8 cellular contexts compared by ENCODE assay signal in the genomic region with DNA sequence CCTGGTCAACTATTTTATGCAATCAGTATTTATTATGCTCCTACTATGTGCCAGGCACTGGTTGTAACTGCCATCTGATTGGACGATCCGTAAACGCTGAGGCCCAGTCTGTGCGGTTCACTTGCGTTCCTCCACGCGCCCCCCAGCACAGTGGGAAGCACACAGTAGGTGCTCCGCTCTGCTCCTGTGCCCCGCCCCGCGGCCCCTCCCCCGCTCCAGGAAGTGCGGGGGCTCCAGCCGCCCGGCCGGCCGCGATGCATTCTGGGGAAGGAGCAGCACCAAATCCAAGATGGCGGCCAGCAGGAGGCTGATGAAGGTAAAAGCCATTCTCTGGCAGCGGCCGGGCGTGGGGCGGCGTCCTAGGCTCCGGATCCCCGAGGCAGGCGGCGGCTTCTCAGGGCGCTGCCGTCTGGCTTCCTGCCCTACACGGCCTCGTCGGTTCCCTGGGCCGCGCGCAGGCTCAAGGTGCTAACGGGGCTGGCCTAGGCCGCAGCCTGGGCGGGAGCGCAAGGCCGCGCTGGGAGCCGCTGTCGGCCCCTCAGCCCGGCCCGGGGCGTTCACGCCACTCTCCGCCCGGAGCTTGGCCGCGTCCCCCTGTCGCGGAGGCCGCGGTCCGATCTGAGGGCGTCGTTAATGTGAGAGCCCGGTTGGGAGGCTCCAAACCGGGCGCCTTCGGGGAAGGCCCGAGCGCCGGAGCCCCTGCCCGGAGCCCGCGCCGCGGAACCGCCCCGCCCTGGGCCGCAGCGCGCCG. TPM values are rescaled to one million over a fixed set of nuclear protein-coding genes. Genes with fewer than 3 reads are reported as not detected.
DNase-seq lines count a peak whose midpoint lies in the region; ATAC-seq, FAIRE-seq and TF ChIP-seq lines count a peak whose summit lies in the region.

A gene (plus strand): TSS at position 259 of the 751 bp plus-strand sequence. CDS start 31 bp downstream, at position 290.

- H3K27ac Mint-ChIP-seq in activated T-cell treated with anti-CD3 and anti-CD28 coated beads, Interleukin-2, amount 50 U/mL, for 72 hours = peak within 1 kb of the TSS; percentile 97

- H3K4me1 ChIP-seq in esophagus muscularis mucosa = peaks cover 38 to 45% (median 44%) of the 10 kb centered on the region in 4 donors
- H3K4me1 ChIP-seq in muscle layer of colon (ENCODE audit: insufficient read depth, low read length) = peaks cover 26% of the 10 kb centered on the region

- H3K27me3 ChIP-seq in esophagus muscularis mucosa = no peaks in the 10 kb centered on the region
- H3K27me3 ChIP-seq in muscle layer of colon (ENCODE audit: control insufficient read depth in 1 of 2, insufficient read depth in 2 of 2, low read length in 2 of 2) = no peaks in the 10 kb centered on the region

- H3K27ac ChIP-seq in esophagus muscularis mucosa (replicated peaks in 1 of 4) (peak within 1 kb of the TSS; percentile 88 to 95 (median 92)), muscle layer of colon (ENCODE audit: low read depth, low read length) (peak within 1 kb of the TSS; percentile 91)

- WGBS in esophagus muscularis mucosa = 1% methylated on average over 13 of the region's 77 CpGs

- TF ChIP-seq POLR2A in esophagus muscularis mucosa (IDR thresholded peaks at IDR 0.05; ENCODE audit: low read depth) = no peak

- no peaks in the 10 kb centered on the region for H3K9me3 ChIP-seq in esophagus muscularis mucosa
- H3K9me3 ChIP-seq in muscle layer of colon (ENCODE audit: low read length) = no peaks in the 10 kb centered on the region

- H3K9ac ChIP-seq in muscle layer of colon (ENCODE audit: low read length) = peak within 1 kb of the TSS; percentile 89

- H3K27me3 Mint-ChIP-seq in activated T-cell treated with anti-CD3 and anti-CD28 coated beads, Interleukin-2, amount 50 U/mL, for 72 hours (ENCODE audit: low read depth) = no peaks in the 10 kb centered on the region

- ATAC-seq in activated T-cell treated with anti-CD3 and anti-CD28 coated beads, Interleukin-2, amount 50 U/mL, for 72 hours (replicated peaks in 1 of 2) = peak; percentile 68 to 70

- peak; percentile 70 for DNase-seq in NK-92 treated with Interleukin-12 subunit alpha and Interleukin-12 subunit beta, amount 100 ng/mL, for 24 hours (lab: John Stamatoyannopoulos, UW)
- no peak for DNase-seq in NK-92 (lab: John Stamatoyannopoulos, UW; ENCODE audit: unreplicated experiment)
- DNase-seq in HUDEP-2 (lab: John Stamatoyannopoulos, UW; ENCODE audit: unreplicated experiment in 76 of 76) = peak in 72 of 76 experiments; percentile 15 to 84 (median 69)
- peak; percentile 50 for DNase-seq in RCC 7860 (ENCODE audit: low spot score)
- peak; percentile 88 to 91 for DNase-seq in activated T-cell treated with anti-CD3 and anti-CD28 coated beads, Interleukin-2, amount 50 U/mL, for 72 hours
- DNase-seq in esophagus muscularis mucosa (ENCODE audit: extremely low spot score) = peak; percentile 94
- peak; percentile 88 for DNase-seq in stimulated activated CD8-positive, alpha-beta memory T cell treated with anti-CD3 and anti-CD28 coated beads, Interleukin-4, amount 100 ng/mL, for 48 hours

- H3K4me1 Mint-ChIP-seq in activated T-cell treated with anti-CD3 and anti-CD28 coated beads, Interleukin-2, amount 50 U/mL, for 72 hours (ENCODE audit: low read depth) = peaks cover 50% of the 10 kb centered on the region

- H3K4me3 Mint-ChIP-seq in activated T-cell treated with anti-CD3 and anti-CD28 coated beads, Interleukin-2, amount 50 U/mL, for 72 hours = peak within 1 kb of the TSS; percentile 84 to 95

- TF ChIP-seq CTCF in esophagus muscularis mucosa (IDR thresholded peaks at IDR 0.05) = no peak

- intact Hi-C loops in esophagus muscularis mucosa (cut with DNase I) = no loop called here

- no peaks in the 10 kb centered on the region for H3K9me3 Mint-ChIP-seq in activated T-cell treated with anti-CD3 and anti-CD28 coated beads, Interleukin-2, amount 50 U/mL, for 72 hours

- TF ChIP-seq EP300 in esophagus muscularis mucosa (IDR thresholded peaks at IDR 0.05) = no peak

- H3K36me3 ChIP-seq in esophagus muscularis mucosa = no peaks in the 10 kb centered on the region
- peaks cover 5% of the 10 kb centered on the region for H3K36me3 ChIP-seq in muscle layer of colon (ENCODE audit: insufficient read depth, low read length)

- no peak for FAIRE-seq in RCC 7860 (lab: Jason Lieb, UNC)

- H3K36me3 Mint-ChIP-seq in activated T-cell treated with anti-CD3 and anti-CD28 coated beads, Interleukin-2, amount 50 U/mL, for 72 hours (ENCODE audit: insufficient read depth in 2 of 2) = peaks cover 3 to 5% of the 10 kb centered on the region in 2 donors

- peak within 1 kb of the TSS; percentile 68 to 98 (median 94) for H3K4me3 ChIP-seq in esophagus muscularis mucosa
- peak within 1 kb of the TSS; percentile 89 to 94 for H3K4me3 ChIP-seq in muscle layer of colon (ENCODE audit: low read depth in 1 of 2, low read length in 2 of 2)

RNA-seq across cellular contexts. Expression of the gene that starts here (rescaled TPM):
- 10 to 100 TPM; 42.7 to 43.5 TPM for total RNA-seq in activated T-cell treated with anti-CD3 and anti-CD28 coated beads, Interleukin-2, amount 50 U/mL, for 72 hours
- 10 to 100 TPM; 47.3 to 84.7 (median 65.2) TPM for total RNA-seq in esophagus muscularis mucosa
